20 cellular contexts compared by ENCODE assay signal in genomic region chr5:58274199-58274598, GRCh38.
A peak's percentile ranks its signal among the peaks of the same experiment; 100 is the strongest.
DNase-seq lines count a peak whose midpoint lies in the region; ATAC-seq and TF ChIP-seq lines count a peak whose summit lies in the region.
"Had no signal": no experiment of that assay in that cellular context is flagged by ENCODE, and none has a peak within 500 bp of the region (broad histone marks: within the 10 kb centered on the region; RNA-seq: fewer than 3 reads in every experiment).

No MANE protein-coding gene starts in this region.

- H3K36me3 ChIP-seq in heart right ventricle = no peaks in the 10 kb centered on the region
- H3K36me3 ChIP-seq: BE2C had no signal

- DNase-seq in heart right ventricle = no peak
- DNase-seq in left cardiac atrium = no peak
- DNase-seq in foreskin keratinocyte = peak in 1 of 2 donors; percentile 46
- no peak for DNase-seq in OCI-M2 (lab: John Stamatoyannopoulos, UW; ENCODE audit: unreplicated experiment)
- DNase-seq in activated CD4-positive, CD25-positive, alpha-beta regulatory T cell treated with anti-CD3 and anti-CD28 coated beads, Interleukin-2, amount 50 U/mL, for 72 hours = no peak
- DNase-seq: BE2C; CD4-positive, CD25-positive, alpha-beta regulatory T cell; COR-L47; DMS 273 treated with DMSO at 0.1 percent for 48 hours; GF-D8; KBM-7; NCI-H1105 treated with DMSO at 0.1 percent for 48 hours; NCI-H1694; NCI-H2081 treated with DMSO at 0.1 percent for 48 hours; NCI-H446 treated with DMSO at 0.1 percent for 48 hours; SHP77 treated with DMSO at 0.1 percent for 48 hours had no signal

- H3K4me1 ChIP-seq in heart right ventricle = peaks cover 0 to 18% (median 9%) of the 10 kb centered on the region in 9 donors
- H3K4me1 ChIP-seq in foreskin keratinocyte = peaks cover 15% of the 10 kb centered on the region
- H3K4me1 ChIP-seq: BE2C had no signal

- H3K27me3 ChIP-seq in heart right ventricle (no peaks in the 10 kb centered on the region), foreskin keratinocyte (no peaks in the 10 kb centered on the region)
- H3K27me3 ChIP-seq: BE2C had no signal

- intact Hi-C loops in heart right ventricle (cut with DNase I) (loop anchor here in 2 of 10 donors (10.0 kb wide), 2 partner anchors 181 to 379 kb away; no protein-coding TSS in a partner anchor), left cardiac atrium (cut with DNase I) (no loop called here)

- peaks cover 0 to 13% (median 0%) of the 10 kb centered on the region in 11 donors for H3K9me3 ChIP-seq in heart right ventricle
- H3K9me3 ChIP-seq: BE2C had no signal

- H3K27ac ChIP-seq in heart right ventricle (peak overlapping the region in 6 of 10 donors; percentile 2 to 72 (median 56)), VCaP (peak overlapping the region; percentile 23; the same call in 1 of the 2 replicates), foreskin keratinocyte (peak overlapping the region; percentile 1)

- ATAC-seq in heart right ventricle (no peak), left cardiac atrium (no peak), foreskin keratinocyte (peak; percentile 90), GM19455 (IDR thresholded peaks at IDR 0.05; ENCODE audit: unreplicated experiment) (no peak)
- ATAC-seq: GM12878, HepG2 had no signal

- TF ChIP-seq CTCF in heart right ventricle (IDR thresholded peaks at IDR 0.05) (no peak), VCaP (conservative IDR thresholded peaks at IDR 0.05) (no peak), foreskin keratinocyte (conservative IDR thresholded peaks at IDR 0.05) (no peak)

- H3K4me3 ChIP-seq in heart right ventricle = no peak overlapping the region
- H3K4me3 ChIP-seq: GM12878 had no signal

Comparison
In these comparisons a context has a peak if more than half of its experiments do, and no peak if none do; other contexts are left out.
1. H3K27ac ChIP-seq: peak in every context shown above with its lines; median percentile 56 in heart right ventricle; 23 in VCaP; 1 in foreskin keratinocyte.